19 cellular contexts compared by ENCODE assay signal in genomic region chr1:163196449-163196787, GRCh38. TPM values are rescaled to one million over a fixed set of nuclear protein-coding genes. Genes with fewer than 3 reads are reported as not detected.
DNase-seq lines count a peak whose midpoint lies in the region; ATAC-seq lines count a peak whose summit lies in the region.
"Had no signal": no experiment of that assay in that cellular context is flagged by ENCODE, and none has a peak within 500 bp of the region (broad histone marks: within the 10 kb centered on the region; RNA-seq: fewer than 3 reads in every experiment).

No MANE protein-coding gene starts in this region.

- H3K79me2 ChIP-seq in mesendoderm (ENCODE audit: control insufficient read depth, insufficient read depth, low read length), result no peaks in the 10 kb centered on the region

- H3K56ac ChIP-seq in mesendoderm (ENCODE audit: low read length), result no peak overlapping the region

- H3K27ac ChIP-seq in right cardiac atrium (ENCODE audit: low read length) (no peak overlapping the region), mesendoderm (ENCODE audit: low read depth, low read length) (no peak overlapping the region), aorta (ENCODE audit: low read depth in 1 of 2, low read length in 2 of 2) (peak overlapping the region; percentile 18 to 82)
- H3K27ac ChIP-seq: A549, C4-2B, KMS-11, Peyer's patch had no signal

- H3K4ac ChIP-seq in mesendoderm (ENCODE audit: low read depth, low read length), result no peak overlapping the region

- intact Hi-C loops in right cardiac atrium (cut with DNase I), result no loop called here
- intact Hi-C loops in cardiac septum (cut with DNase I), result no loop called here
- intact Hi-C loops in aorta (cut with DNase I), result loop anchor here in 1 of 2 donors (5.0 kb wide), 1 partner anchor 106 kb away; no protein-coding TSS in a partner anchor

- no peak overlapping the region for H3K4me3 ChIP-seq in right cardiac atrium (ENCODE audit: low read length)
- H3K4me3 ChIP-seq in mesendoderm (ENCODE audit: low read length), result no peak overlapping the region
- peak overlapping the region; percentile 8 to 42 for H3K4me3 ChIP-seq in aorta (ENCODE audit: low read length in 2 of 2)
- H3K4me3 ChIP-seq: A549, Peyer's patch had no signal

- no peak overlapping the region for H3K9ac ChIP-seq in mesendoderm (ENCODE audit: low read length)
- H3K9ac ChIP-seq: KMS-11 had no signal

- H3K36me3 ChIP-seq in mesendoderm (ENCODE audit: control insufficient read depth, insufficient read depth, low read length), result no peaks in the 10 kb centered on the region
- H3K36me3 ChIP-seq in aorta (ENCODE audit: control insufficient read depth in 1 of 2, insufficient read depth in 2 of 2, low read length in 1 of 2), result no peaks in the 10 kb centered on the region
- H3K36me3 ChIP-seq: Peyer's patch had no signal

- peak overlapping the region; percentile 73 for H2BK120ac ChIP-seq in mesendoderm (ENCODE audit: low read depth, low read length)

- H2BK5ac ChIP-seq in mesendoderm (ENCODE audit: low read length), result no peak overlapping the region

- H3K27me3 ChIP-seq in right cardiac atrium (ENCODE audit: control insufficient read depth, insufficient read depth) (no peaks in the 10 kb centered on the region), mesendoderm (ENCODE audit: insufficient read depth, low read length, poor library complexity) (no peaks in the 10 kb centered on the region), aorta (ENCODE audit: control insufficient read depth in 1 of 2, insufficient read depth in 2 of 2, low read length in 1 of 2) (no peaks in the 10 kb centered on the region)
- H3K27me3 ChIP-seq: Peyer's patch had no signal

- ATAC-seq in right cardiac atrium, result peak; percentile 29 to 43
- no peak for ATAC-seq in aorta (ENCODE audit: low FRiP score)
- ATAC-seq: A549 had no signal

- H2BK15ac ChIP-seq in mesendoderm (replicated peaks; ENCODE audit: low read depth), result no peak overlapping the region

- H3K23ac ChIP-seq in mesendoderm (ENCODE audit: low read length), result no peak overlapping the region

- H2AK5ac ChIP-seq in mesendoderm (ENCODE audit: low read length), result no peak overlapping the region

- DNase-seq in right cardiac atrium (no peak), cardiac septum (ENCODE audit: low spot score) (no peak), astrocyte of the hippocampus (ENCODE audit: low read depth, low spot score) (peak; percentile 2), mesendoderm (peak; percentile 17), aorta (no peak), NCI-H2029 (lab: John Stamatoyannopoulos, UW) (no peak)
- DNase-seq in activated CD4-positive, alpha-beta T cell treated with anti-CD3 and anti-CD28 coated beads for 48 hours, result no peak
- no peak for DNase-seq in stimulated activated CD4-positive, alpha-beta T cell treated with anti-CD3 and anti-CD28 coated beads, Interleukin-12 subunit alpha, Interleukin-12 subunit beta, amount 100 ng/mL, for 4 hours
- DNase-seq: GOT3, NCI-H1048, NCI-H146, NCI-H2107, NCI-H2227 treated with DMSO at 0.1 percent for 48 hours, NCI-H524 treated with DMSO at 0.1 percent for 48 hours, Peyer's patch, SHP77 treated with DMSO at 0.1 percent for 48 hours had no signal

- H3K4me1 ChIP-seq in right cardiac atrium (ENCODE audit: control insufficient read depth, insufficient read depth, low read length) (peaks cover 2% of the 10 kb centered on the region), mesendoderm (ENCODE audit: control insufficient read depth, low read depth, low read length) (peaks cover 5% of the 10 kb centered on the region), aorta (ENCODE audit: control insufficient read depth in 1 of 2, insufficient read depth in 2 of 2, low read length in 2 of 2) (peaks cover 2% of the 10 kb centered on the region in 2 donors)
- H3K4me1 ChIP-seq: A549, Peyer's patch had no signal

- H3K79me1 ChIP-seq in mesendoderm (ENCODE audit: low read length), result no peaks in the 10 kb centered on the region

- H3K18ac ChIP-seq in mesendoderm (ENCODE audit: low read length), result peak overlapping the region; percentile 56

- H4K5ac ChIP-seq in mesendoderm (ENCODE audit: low read length), result no peak overlapping the region

- no peak overlapping the region for H3K4me2 ChIP-seq in mesendoderm (ENCODE audit: low read length)
- H3K4me2 ChIP-seq: A549, KMS-11 had no signal

- no peak overlapping the region for H4K8ac ChIP-seq in mesendoderm (ENCODE audit: low read depth, low read length)

- H3K9me3 ChIP-seq in right cardiac atrium (ENCODE audit: control insufficient read depth, low read length) (no peaks in the 10 kb centered on the region), aorta (ENCODE audit: control insufficient read depth, low read length) (no peaks in the 10 kb centered on the region)
- H3K9me3 ChIP-seq: A549, Peyer's patch had no signal

RNA-seq across cellular contexts. Expression of gene RGS5, which starts 6.3 kb away (rescaled TPM):
- total RNA-seq in right cardiac atrium, result 100 to 1,000 TPM in 2 of 4 donors, 10 to 100 TPM in 2; 60.4 to 188 (median 111) TPM
- polyA plus RNA-seq in right cardiac atrium, result 76.7 TPM
- total RNA-seq in cardiac septum, result 223 TPM
- polyA plus RNA-seq in mesendoderm (2013, experiment 1 of 2), result 82.0 TPM
- 76.3 TPM for polyA plus RNA-seq in mesendoderm (2013, experiment 2 of 2)
- total RNA-seq in aorta, result 1,000 to 10,000 TPM; 1,469 to 2,702 TPM
- 1,000 to 10,000 TPM in 1 of 2 donors, 100 to 1,000 TPM in 1; 983 to 1,112 TPM for polyA plus RNA-seq in aorta

Comparison
In these comparisons a context has a peak if more than half of its experiments do, and no peak if none do; other contexts are left out.
1. DNase-seq: peak in astrocyte of the hippocampus (single experiment) and mesendoderm (single experiment); none in right cardiac atrium (0 of 3), cardiac septum (single experiment), aorta (0 of 2), activated CD4-positive, alpha-beta T cell treated with anti-CD3 and anti-CD28 coated beads for 48 hours (single experiment), stimulated activated CD4-positive, alpha-beta T cell treated with anti-CD3 and anti-CD28 coated beads, Interleukin-12 subunit alpha, Interleukin-12 subunit beta, amount 100 ng/mL, for 4 hours (single experiment) and NCI-H2029 (single experiment).
2. H3K27ac ChIP-seq: peak in aorta (2 of 2); none in right cardiac atrium (single experiment) and mesendoderm (single experiment).
3. H3K4me3 ChIP-seq: peak in aorta (2 of 2); none in right cardiac atrium (single experiment) and mesendoderm (single experiment).